In genomic region chr12:56160160-56160763, GRCh38 we compare ENCODE assay signal across 1 cellular context.
A peak's percentile ranks its signal among the peaks of the same experiment; 100 is the strongest.
TF ChIP-seq lines count a peak whose summit lies in the region.

No MANE protein-coding gene starts in this region.

TF ChIP-seq in HepG2, 621 proteins besides CTCF, POLR2A, EP300 and RAD21:
- TF ChIP-seq ZNF761 (CRISPR knock-in tag; conservative IDR thresholded peaks at IDR 0.05) (no peak), MED13 (CRISPR knock-in tag; IDR thresholded peaks at IDR 0.05) (no peak), CC2D1A (CRISPR knock-in tag; IDR thresholded peaks at IDR 0.05) (no peak), KDM6A (CRISPR knock-in tag; IDR thresholded peaks at IDR 0.05; ENCODE audit: low read depth) (no peak), KLF13 (CRISPR knock-in tag; IDR thresholded peaks at IDR 0.05) (no peak), ZBTB1 (CRISPR knock-in tag; IDR thresholded peaks at IDR 0.05; ENCODE audit: borderline replicate concordance) (no peak), ZFP62 (CRISPR knock-in tag; IDR thresholded peaks at IDR 0.05) (no peak), HES4 (CRISPR knock-in tag; IDR thresholded peaks at IDR 0.05; ENCODE audit: borderline replicate concordance) (no peak), POLR2AphosphoS5 (IDR thresholded peaks at IDR 0.05; ENCODE audit: low read depth, low read length) (0 out of 2 replicates have a peak, but pooled peaks have one; percentile 16), ZFP41 (CRISPR knock-in tag; IDR thresholded peaks at IDR 0.05; ENCODE audit: borderline replicate concordance) (no peak), TEF (CRISPR knock-in tag; IDR thresholded peaks at IDR 0.05) (no peak), JDP2 (CRISPR knock-in tag; IDR thresholded peaks at IDR 0.05; ENCODE audit: borderline replicate concordance) (no peak), ATAD3A (CRISPR knock-in tag; IDR thresholded peaks at IDR 0.05) (no peak), ZNF616 (CRISPR knock-in tag; IDR thresholded peaks at IDR 0.05; ENCODE audit: low read depth) (no peak), RFXANK (CRISPR knock-in tag; IDR thresholded peaks at IDR 0.05) (no peak), ZHX1 (CRISPR knock-in tag; IDR thresholded peaks at IDR 0.05; ENCODE audit: low read depth) (no peak), POLR2G (IDR thresholded peaks at IDR 0.05; ENCODE audit: low read depth, low read length) (peak; percentile 22), KDM5B (CRISPR knock-in tag; IDR thresholded peaks at IDR 0.05; ENCODE audit: borderline replicate concordance) (0 out of 2 replicates have a peak, but pooled peaks have one; percentile 17)
